8 cellular contexts compared by ENCODE assay signal in the genomic region with DNA sequence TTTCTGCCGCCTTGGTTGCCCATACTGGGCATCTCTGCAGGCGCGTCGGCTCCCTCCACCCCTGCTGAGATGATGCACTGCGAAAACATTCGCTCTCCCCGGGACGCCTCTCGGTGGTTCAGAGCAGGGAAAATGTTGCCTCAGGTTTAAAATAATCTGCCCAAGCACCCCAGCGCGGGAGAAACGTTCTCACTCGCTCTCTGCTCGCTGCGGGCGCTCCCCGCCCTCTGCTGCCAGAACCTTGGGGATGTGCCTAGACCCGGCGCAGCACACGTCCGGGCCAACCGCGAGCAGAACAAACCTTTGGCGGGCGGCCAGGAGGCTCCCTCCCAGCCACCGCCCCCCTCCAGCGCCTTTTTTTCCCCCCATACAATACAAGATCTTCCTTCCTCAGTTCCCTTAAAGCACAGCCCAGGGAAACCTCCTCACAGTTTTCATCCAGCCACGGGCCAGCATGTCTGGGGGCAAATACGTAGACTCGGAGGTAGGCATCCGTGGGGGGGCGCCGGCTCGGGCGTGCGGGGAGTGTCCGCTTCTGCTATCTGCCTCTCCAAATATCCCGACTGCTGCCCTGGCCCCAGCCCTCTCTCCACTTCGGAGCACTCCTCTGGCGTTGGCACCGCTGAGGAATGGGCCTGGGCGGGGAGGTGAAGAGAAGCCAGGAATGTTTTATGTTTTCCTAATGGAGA. TPM values are rescaled to one million over a fixed set of nuclear protein-coding genes. Genes with fewer than 3 reads are reported as not detected.
DNase-seq lines count a peak whose midpoint lies in the region; ATAC-seq and TF ChIP-seq lines count a peak whose summit lies in the region.

CAV1 (plus strand) TSS at position 428 of the 689 bp plus-strand sequence; CDS start at position 455, 27 bp downstream.

- ATAC-seq in HG02798 (IDR thresholded peaks at IDR 0.05; ENCODE audit: poor library complexity, unreplicated experiment) (peak; percentile 28), HG02870 (IDR thresholded peaks at IDR 0.05; ENCODE audit: unreplicated experiment) (no peak)

- TF ChIP-seq EP300 in sigmoid colon (IDR thresholded peaks at IDR 0.05) = no peak

- peaks cover 66% of the 10 kb centered on the region for H3K4me1 Mint-ChIP-seq in Calu3 (ENCODE audit: low read depth, unreplicated experiment)
- peaks cover 10% of the 10 kb centered on the region for H3K4me1 Mint-ChIP-seq in T-helper 2 cell treated with Interferon-gamma antibody and Interleukin-4, amounts not matched to agents 5 μg/mL and 100 μg/mL, for 36 hours (ENCODE audit: low read depth)

- H3K27ac Mint-ChIP-seq in Calu3 (ENCODE audit: unreplicated experiment) = peak within 1 kb of the TSS; percentile 73
- H3K27ac Mint-ChIP-seq in T-helper 2 cell treated with Interferon-gamma antibody and Interleukin-4, amounts not matched to agents 5 μg/mL and 100 μg/mL, for 36 hours = no peak within 1 kb of the TSS

- BruUV-seq in Calu3 (replicated peaks; lab: Mats Ljungman, UMichigan) = no TSS peak

- H3K36me3 Mint-ChIP-seq in Calu3 (ENCODE audit: insufficient read depth, unreplicated experiment) = peaks cover 26% of the 10 kb centered on the region
- H3K36me3 Mint-ChIP-seq in T-helper 2 cell treated with Interferon-gamma antibody and Interleukin-4, amounts not matched to agents 5 μg/mL and 100 μg/mL, for 36 hours (ENCODE audit: low read depth) = no peaks in the 10 kb centered on the region

- intact Hi-C loops in Calu3 (cut with micrococcal nuclease; ENCODE audit: unreplicated experiment) (loop anchor here (5.0 to 10.0 kb wide), 5 partner anchors 48 to 280 kb away; no protein-coding TSS in a partner anchor), sigmoid colon (cut with DNase I) (loop anchor here (5.0 kb wide), 1 partner anchor 283 kb away; no protein-coding TSS in a partner anchor)

- H3K9me3 Mint-ChIP-seq in Calu3 (ENCODE audit: low read depth, unreplicated experiment) = no peaks in the 10 kb centered on the region
- H3K9me3 Mint-ChIP-seq in T-helper 2 cell treated with Interferon-gamma antibody and Interleukin-4, amounts not matched to agents 5 μg/mL and 100 μg/mL, for 36 hours = no peaks in the 10 kb centered on the region

- H3K9me3 ChIP-seq in sigmoid colon = no peaks in the 10 kb centered on the region

- H3K27ac ChIP-seq in sigmoid colon = peak within 1 kb of the TSS; percentile 94 to 99 (median 98)

- DNase-seq in Calu3 (peak; percentile 67), iPS-NIHi7 (ENCODE audit: extremely low spot score) (peak; percentile 64), sigmoid colon (peak; percentile 96), GM19240 (ENCODE audit: insufficient read length, low spot score) (no peak)
- no peak for DNase-seq in T-helper 2 cell treated with Interferon-gamma antibody and Interleukin-4, amounts not matched to agents 5 μg/mL and 100 μg/mL, for 36 hours (ENCODE audit: low spot score)
- DNase-seq in central memory CD4-positive, alpha-beta T cell = peak; percentile 19

- H3K4me3 ChIP-seq in sigmoid colon = peak within 1 kb of the TSS; percentile 69 to 89 (median 80)

- TF ChIP-seq POLR2A in sigmoid colon (IDR thresholded peaks at IDR 0.05) = peak; percentile 47 to 57

- peaks cover 0 to 26% (median 19%) of the 10 kb centered on the region in 4 donors for H3K4me1 ChIP-seq in sigmoid colon

- H3K4me3 Mint-ChIP-seq in Calu3 (ENCODE audit: low read depth, unreplicated experiment) = peak within 1 kb of the TSS; percentile 93
- peak within 1 kb of the TSS; percentile 87 for H3K4me3 Mint-ChIP-seq in T-helper 2 cell treated with Interferon-gamma antibody and Interleukin-4, amounts not matched to agents 5 μg/mL and 100 μg/mL, for 36 hours

- H3K27me3 ChIP-seq in sigmoid colon = no peaks in the 10 kb centered on the region

- peaks cover 0 to 16% (median 0%) of the 10 kb centered on the region in 4 donors for H3K36me3 ChIP-seq in sigmoid colon

- WGBS in sigmoid colon, 2 donors = 0 to 1% methylated on average over 42 of the region's 42 CpGs

- CTCF ChIA-PET in Calu3 (lab: Charles Lee) = interaction anchor here (1.6 to 2.2 kb wide), 5 partner anchors 23 to 236 kb away, joined by 4 to 20 read pairs (median 11); no protein-coding TSS in a partner anchor

- TF ChIP-seq CTCF in Calu3 (IDR thresholded peaks at IDR 0.05; ENCODE audit: unreplicated experiment) (no peak), sigmoid colon (IDR thresholded peaks at IDR 0.05) (peak in 3 of 4 experiments; percentile 8 to 18 (median 9))

- no peaks in the 10 kb centered on the region for H3K27me3 Mint-ChIP-seq in Calu3 (ENCODE audit: unreplicated experiment)
- H3K27me3 Mint-ChIP-seq in T-helper 2 cell treated with Interferon-gamma antibody and Interleukin-4, amounts not matched to agents 5 μg/mL and 100 μg/mL, for 36 hours (ENCODE audit: low read depth) = peaks cover 81% of the 10 kb centered on the region

RNA-seq across cellular contexts. Expression of gene CAV1, which starts in this region (rescaled TPM):
- total RNA-seq in Calu3 (2022) (13.3 and 15.9 TPM in 2 replicates), sigmoid colon (100 to 1,000 TPM; 328 to 857 (median 577) TPM)
- 10 to 100 TPM in 2 of 3 donors, 1 to 10 TPM in 1; 8.8 to 32.5 (median 18.6) TPM for polyA plus RNA-seq in sigmoid colon

Comparison
In these comparisons a context has a peak if more than half of its experiments do, and no peak if none do; other contexts are left out.
1. RNA of gene CAV1 (total RNA-seq): 328 to 857 TPM in sigmoid colon; 13.3 to 15.9 TPM in Calu3; every median in the first group is over 10 times any median in the second.
2. DNase-seq: peak in Calu3 (single experiment), central memory CD4-positive, alpha-beta T cell (single experiment), iPS-NIHi7 (single experiment) and sigmoid colon (single experiment); none in T-helper 2 cell treated with Interferon-gamma antibody and Interleukin-4, amounts not matched to agents 5 μg/mL and 100 μg/mL, for 36 hours (single experiment) and GM19240 (single experiment).